2 cellular contexts compared by ENCODE assay signal in genomic region chr1:94578856-94579255, GRCh38.
TF ChIP-seq lines count a peak whose summit lies in the region.

No MANE protein-coding gene starts in this region.

TF ChIP-seq in A549, 52 proteins besides CTCF, POLR2A, EP300 and RAD21:
- TF ChIP-seq JUN (IDR thresholded peaks at IDR 0.05) (no peak), ESRRA (IDR thresholded peaks at IDR 0.05; ENCODE audit: borderline replicate concordance, low read length) (no peak), NPAS2 (CRISPR knock-in tag; IDR thresholded peaks at IDR 0.05; ENCODE audit: borderline replicate concordance) (no peak), CEBPB (IDR thresholded peaks at IDR 0.05) (no peak), BHLHE40 (IDR thresholded peaks at IDR 0.05; ENCODE audit: low read depth, low read length) (no peak), FOSL2 (IDR thresholded peaks at IDR 0.05) (no peak), FOSL2 (CRISPR knock-in tag; IDR thresholded peaks at IDR 0.05) (no peak), ZFP36 (IDR thresholded peaks at IDR 0.05; ENCODE audit: borderline replicate concordance, partially characterized antibody) (no peak), ELK1 (IDR thresholded peaks at IDR 0.05; ENCODE audit: low read depth, low read length) (no peak), ZC3H11A (IDR thresholded peaks at IDR 0.05) (no peak), RFX5 (IDR thresholded peaks at IDR 0.05) (no peak), USF2 (IDR thresholded peaks at IDR 0.05) (no peak), NFE2L2 (conservative IDR thresholded peaks at IDR 0.05; ENCODE audit: low read length) (no peak), TFCP2L1 (CRISPR knock-in tag; IDR thresholded peaks at IDR 0.05) (no peak), HEYL (CRISPR knock-in tag; IDR thresholded peaks at IDR 0.05) (no peak)

TF ChIP-seq in IMR-90, 13 proteins besides CTCF, POLR2A, EP300 and RAD21:
- no peak for TF ChIP-seq MAZ (IDR thresholded peaks at IDR 0.05; ENCODE audit: borderline replicate concordance, low read depth, low read length)
- TF ChIP-seq CEBPB (IDR thresholded peaks at IDR 0.05; ENCODE audit: low read depth, low read length): peak; percentile 40; the same call in 1 of the 2 replicates
TF ChIP-seq in IMR-90: peak in this region for 1.
